ENCODE assay signal across 9 cellular contexts in the genomic region with DNA sequence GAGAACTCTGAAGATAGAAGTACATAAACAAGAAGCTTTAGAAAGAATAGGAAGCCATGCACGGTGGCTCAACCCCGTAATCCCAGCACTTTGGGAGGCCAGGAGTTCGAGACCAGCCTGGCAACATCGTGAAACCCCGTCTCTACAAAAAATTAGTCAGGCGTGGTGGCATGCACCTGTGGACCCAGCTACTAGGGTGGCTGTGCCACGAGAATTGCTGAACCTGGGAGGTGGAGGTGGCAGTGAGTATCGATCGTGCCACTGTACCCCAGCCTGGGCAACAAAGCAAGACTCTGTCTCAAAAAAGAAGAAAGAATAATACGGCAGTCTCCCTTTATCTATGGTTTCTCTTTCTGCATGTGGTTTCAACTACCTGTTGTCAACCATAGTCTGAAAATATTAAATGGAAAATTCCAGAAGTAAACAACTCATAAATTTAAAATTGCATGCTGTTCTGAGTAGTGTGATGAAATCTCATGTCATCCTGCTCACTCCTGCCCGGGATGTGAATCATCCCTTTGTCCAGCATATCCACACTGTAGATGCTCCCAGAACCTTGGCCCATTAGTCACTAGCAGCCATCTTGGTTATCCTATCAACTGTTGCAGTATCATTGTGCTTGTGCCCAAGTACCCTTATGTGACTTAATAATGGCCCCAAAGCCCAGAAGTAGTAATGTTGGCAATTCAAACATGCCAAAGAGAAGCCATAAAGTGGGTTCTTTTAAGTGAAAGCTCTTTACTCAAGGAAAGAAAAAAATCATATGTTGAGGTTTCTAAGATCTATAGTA. TPM values are rescaled to one million over a fixed set of nuclear protein-coding genes. Genes with fewer than 3 reads are reported as not detected.
DNase-seq lines count a peak whose midpoint lies in the region; ATAC-seq and TF ChIP-seq lines count a peak whose summit lies in the region.
"Had no signal": no experiment of that assay in that cellular context is flagged by ENCODE, and none has a peak within 500 bp of the region (broad histone marks: within the 10 kb centered on the region; RNA-seq: fewer than 3 reads in every experiment).

No MANE protein-coding gene starts in this region.

- TF ChIP-seq CTCF in AG04450 (IDR thresholded peaks at IDR 0.05; ENCODE audit: low read depth, low read length) (no peak), HEK293 (tag by site-specific recombination; IDR thresholded peaks at IDR 0.05) (no peak), natural killer cell (IDR thresholded peaks at IDR 0.05) (no peak)

- H3K27me3 Mint-ChIP-seq in natural killer cell (ENCODE audit: low read depth in 2 of 2), result no peaks in the 10 kb centered on the region

- no peaks in the 10 kb centered on the region for H3K4me1 ChIP-seq in HEK293 (ENCODE audit: control insufficient read depth, insufficient read depth, low read length)

- H3K4me3 Mint-ChIP-seq in natural killer cell, result no peak overlapping the region

- peak overlapping the region; percentile 60 to 83 for H3K27ac Mint-ChIP-seq in activated naive CD4-positive, alpha-beta T cell treated with anti-CD3 and anti-CD28 coated beads, Interleukin-2, amount 50 U/mL, for 72 hours
- peak overlapping the region in 1 of 2 donors; percentile 53 for H3K27ac Mint-ChIP-seq in natural killer cell

- H3K4me1 Mint-ChIP-seq in natural killer cell, result peaks cover 42 to 51% of the 10 kb centered on the region in 2 donors

- intact Hi-C loops in natural killer cell (cut with micrococcal nuclease), result no loop called here

- H3K4me3 ChIP-seq in AG04450 (ENCODE audit: low read depth, low read length) (no peak overlapping the region), HEK293 (ENCODE audit: low read depth, low read length) (no peak overlapping the region)

- H3K9me3 Mint-ChIP-seq in activated naive CD4-positive, alpha-beta T cell treated with anti-CD3 and anti-CD28 coated beads, Interleukin-2, amount 50 U/mL, for 72 hours, result peaks cover 0 to 4% of the 10 kb centered on the region in 2 donors
- no peaks in the 10 kb centered on the region for H3K9me3 Mint-ChIP-seq in natural killer cell

- DNase-seq in AG04450 (ENCODE audit: low read depth, low spot score) (peak; percentile 56), glomerular visceral epithelial cell (ENCODE audit: extremely low spot score) (peak; percentile 68), DMS153 (lab: John Stamatoyannopoulos, UW) (no peak), DMS 273 treated with DMSO at 0.1 percent for 48 hours (lab: John Stamatoyannopoulos, UW) (no peak), natural killer cell (no peak), DMS153 treated with DMSO at 0.1 percent for 48 hours (lab: John Stamatoyannopoulos, UW; ENCODE audit: unreplicated experiment) (no peak)
- DNase-seq in activated naive CD4-positive, alpha-beta T cell treated with anti-CD3 and anti-CD28 coated beads, Interleukin-2, amount 50 U/mL, for 72 hours (ENCODE audit: low spot score in 2 of 2), result no peak
- DNase-seq: KG1 had no signal

- CTCF ChIA-PET in AG04450 (lab: Charles Lee), result interaction anchor here (0.6 to 1.0 kb wide), 2 partner anchors 53 to 262 kb away, joined by 3 to 4 read pairs; no protein-coding TSS in a partner anchor
- CTCF ChIA-PET in HEK293 (lab: Yijun Ruan, JAX), result interaction anchor here (0.8 to 1.2 kb wide), 3 partner anchors 16 to 81 kb away, joined by 4 read pairs; no protein-coding TSS in a partner anchor

- H3K36me3 ChIP-seq in HEK293 (ENCODE audit: control insufficient read depth in 2 of 2, insufficient read depth in 1 of 2, low read length in 2 of 2), result peaks cover 60 to 93% of the 10 kb centered on the region in 2 experiments

- H3K27ac ChIP-seq in AG04450 (ENCODE audit: low read depth, low read length) (peak overlapping the region; percentile 12), HEK293 (ENCODE audit: extremely low read depth, low read depth, low read length) (no peak overlapping the region)

- H3K36me3 Mint-ChIP-seq in activated naive CD4-positive, alpha-beta T cell treated with anti-CD3 and anti-CD28 coated beads, Interleukin-2, amount 50 U/mL, for 72 hours, result peaks cover 29 to 70% of the 10 kb centered on the region in 2 donors
- H3K36me3 Mint-ChIP-seq in natural killer cell, result peaks cover 7% of the 10 kb centered on the region

- peak; percentile 18 to 20 for ATAC-seq in activated naive CD4-positive, alpha-beta T cell treated with anti-CD3 and anti-CD28 coated beads, Interleukin-2, amount 50 U/mL, for 72 hours
- no peak for ATAC-seq in natural killer cell

- POLR2A ChIA-PET in AG04450 (lab: Yijun Ruan, JAX) (no interaction called here), HEK293 (lab: Yijun Ruan, JAX) (interaction anchor here (0.5 to 1.3 kb wide), 4 partner anchors 8 to 22 kb away, joined by 3 to 6 read pairs (median 4); partner anchors contain the start of gene DEK)

- no peaks in the 10 kb centered on the region for H3K9me3 ChIP-seq in AG04450 (ENCODE audit: control insufficient read depth, insufficient read depth, low read length)
- H3K9me3 ChIP-seq in HEK293 (ENCODE audit: control insufficient read depth, insufficient read depth, low read depth, low read length), result no peaks in the 10 kb centered on the region

- H3K27me3 ChIP-seq in AG04450 (ENCODE audit: control insufficient read depth, insufficient read depth, low read length), result no peaks in the 10 kb centered on the region

TF ChIP-seq in HEK293, 187 proteins besides CTCF, POLR2A, EP300 and RAD21:
- TF ChIP-seq IKZF3 (tag by site-specific recombination; IDR thresholded peaks at IDR 0.05), result 0 out of 2 replicates have a peak, but pooled peaks have one; percentile 38
- TF ChIP-seq ZNF660 (tag by site-specific recombination; IDR thresholded peaks at IDR 0.05), result 0 out of 2 replicates have a peak, but pooled peaks have one; percentile 27
- TF ChIP-seq ZEB2 (tag by site-specific recombination; IDR thresholded peaks at IDR 0.05), result 0 out of 2 replicates have a peak, but pooled peaks have one; percentile 33
- peak; percentile 75 for TF ChIP-seq SCRT2 (tag by site-specific recombination; IDR thresholded peaks at IDR 0.05)
- no peak for TF ChIP-seq ZNF76 (tag by site-specific recombination; IDR thresholded peaks at IDR 0.05; ENCODE audit: borderline replicate concordance, low read depth)
- TF ChIP-seq ZNF202 (tag by site-specific recombination; IDR thresholded peaks at IDR 0.05; ENCODE audit: borderline replicate concordance), result peak; percentile 55; the same call in 1 of the 2 replicates
- no peak for TF ChIP-seq BCL11B (tag by site-specific recombination; IDR thresholded peaks at IDR 0.05; ENCODE audit: low read depth)
- TF ChIP-seq, protein P1, sequence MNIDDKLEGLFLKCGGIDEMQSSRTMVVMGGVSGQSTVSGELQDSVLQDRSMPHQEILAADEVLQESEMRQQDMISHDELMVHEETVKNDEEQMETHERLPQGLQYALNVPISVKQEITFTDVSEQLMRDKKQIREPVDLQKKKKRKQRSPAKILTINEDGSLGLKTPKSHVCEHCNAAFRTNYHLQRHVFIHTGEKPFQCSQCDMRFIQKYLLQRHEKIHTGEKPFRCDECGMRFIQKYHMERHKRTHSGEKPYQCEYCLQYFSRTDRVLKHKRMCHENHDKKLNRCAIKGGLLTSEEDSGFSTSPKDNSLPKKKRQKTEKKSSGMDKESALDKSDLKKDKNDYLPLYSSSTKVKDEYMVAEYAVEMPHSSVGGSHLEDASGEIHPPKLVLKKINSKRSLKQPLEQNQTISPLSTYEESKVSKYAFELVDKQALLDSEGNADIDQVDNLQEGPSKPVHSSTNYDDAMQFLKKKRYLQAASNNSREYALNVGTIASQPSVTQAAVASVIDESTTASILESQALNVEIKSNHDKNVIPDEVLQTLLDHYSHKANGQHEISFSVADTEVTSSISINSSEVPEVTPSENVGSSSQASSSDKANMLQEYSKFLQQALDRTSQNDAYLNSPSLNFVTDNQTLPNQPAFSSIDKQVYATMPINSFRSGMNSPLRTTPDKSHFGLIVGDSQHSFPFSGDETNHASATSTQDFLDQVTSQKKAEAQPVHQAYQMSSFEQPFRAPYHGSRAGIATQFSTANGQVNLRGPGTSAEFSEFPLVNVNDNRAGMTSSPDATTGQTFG (tag by site-specific recombination; IDR thresholded peaks at IDR 0.05; ENCODE audit: borderline replicate concordance), result no peak
- TF ChIP-seq ZNF221 (tag by site-specific recombination; IDR thresholded peaks at IDR 0.05; ENCODE audit: borderline replicate concordance), result no peak
- TF ChIP-seq ZNF394 (tag by site-specific recombination; IDR thresholded peaks at IDR 0.05; ENCODE audit: borderline replicate concordance), result no peak
- TF ChIP-seq SCRT1 (tag by site-specific recombination; IDR thresholded peaks at IDR 0.05; ENCODE audit: borderline replicate concordance), result peak; percentile 54

RNA-seq across cellular contexts. Expression of gene DEK, which starts 22.1 kb away (rescaled TPM):
- 39.1 and 68.1 TPM in 2 replicates for polyA plus RNA-seq in AG04450 (2011; rRNA removed)
- 6.3 and 18.7 TPM in 2 replicates for polyA minus RNA-seq in AG04450 (2011; rRNA and poly(A)+ RNA removed)
- 100 to 1,000 TPM; 185 to 239 TPM for total RNA-seq in activated naive CD4-positive, alpha-beta T cell treated with anti-CD3 and anti-CD28 coated beads, Interleukin-2, amount 50 U/mL, for 72 hours
- 10 to 100 TPM; 79.5 to 89.7 (median 80.9) TPM for total RNA-seq in natural killer cell

Comparison
In these comparisons a context has a peak if more than half of its experiments do, and no peak if none do; other contexts are left out.
1. DNase-seq: peak in AG04450 (single experiment) and glomerular visceral epithelial cell (single experiment); none in activated naive CD4-positive, alpha-beta T cell treated with anti-CD3 and anti-CD28 coated beads, Interleukin-2, amount 50 U/mL, for 72 hours (0 of 2), DMS153 (single experiment), DMS 273 treated with DMSO at 0.1 percent for 48 hours (single experiment), natural killer cell (single experiment) and DMS153 treated with DMSO at 0.1 percent for 48 hours (single experiment).
2. ATAC-seq: peak in activated naive CD4-positive, alpha-beta T cell treated with anti-CD3 and anti-CD28 coated beads, Interleukin-2, amount 50 U/mL, for 72 hours (2 of 2); none in natural killer cell (0 of 3).